18 cellular contexts compared by ENCODE assay signal in genomic region chr3:89606151-89606550, GRCh38.
A peak's percentile ranks its signal among the peaks of the same experiment; 100 is the strongest.
DNase-seq lines count a peak whose midpoint lies in the region; ATAC-seq and TF ChIP-seq lines count a peak whose summit lies in the region.
"Had no signal": no experiment of that assay in that cellular context is flagged by ENCODE, and none has a peak within 500 bp of the region (broad histone marks: within the 10 kb centered on the region; RNA-seq: fewer than 3 reads in every experiment).

No MANE protein-coding gene starts in this region.

- no peak overlapping the region for H3K9ac ChIP-seq in PC-3 (ENCODE audit: low read length)
- H3K9ac ChIP-seq in fibroblast of lung (ENCODE audit: insufficient read depth, low read length) = no peak overlapping the region

- H3K4me2 ChIP-seq in PC-3 (ENCODE audit: low read length) = no peak overlapping the region
- no peak overlapping the region for H3K4me2 ChIP-seq in fibroblast of lung (ENCODE audit: extremely low read depth, insufficient read depth, low read length)

- intact Hi-C loops in PC-3 (cut with micrococcal nuclease) = no loop called here

- CTCF ChIA-PET in PC-3 (lab: Charles Lee) = no interaction called here

- no peaks in the 10 kb centered on the region for H4K20me1 ChIP-seq in PC-3 (ENCODE audit: low read length)
- H4K20me1 ChIP-seq in fibroblast of lung (ENCODE audit: control insufficient read depth, extremely low read depth, insufficient read depth, low read length) = no peaks in the 10 kb centered on the region

- H3K36me3 ChIP-seq in PC-3 (ENCODE audit: low read depth, low read length) (no peaks in the 10 kb centered on the region), fibroblast of lung (ENCODE audit: control insufficient read depth, insufficient read depth, low read length) (no peaks in the 10 kb centered on the region)

- H3K9me2 ChIP-seq in PC-3 (replicated peaks; ENCODE audit: low read length) = no peaks in the 10 kb centered on the region

- BruUV-seq in PC-3 (replicated peaks; lab: Mats Ljungman, UMichigan) = no TSS peak

- no peak overlapping the region for H3K4me3 ChIP-seq in PC-3 (ENCODE audit: low read length)
- no peak overlapping the region for H3K4me3 ChIP-seq in fibroblast of lung (replicated peaks in 1 of 4; ENCODE audit: control extremely low read depth in 1 of 4, insufficient read depth in 1 of 4, low read depth in 3 of 4, low read length in 4 of 4)
- H3K4me3 ChIP-seq: SK-N-MC had no signal

- H3K9me3 ChIP-seq in PC-3 (ENCODE audit: low read length) (no peaks in the 10 kb centered on the region), fibroblast of lung (ENCODE audit: control insufficient read depth, insufficient read depth, low read depth, low read length) (no peaks in the 10 kb centered on the region)

- H3K79me2 ChIP-seq in PC-3 (ENCODE audit: low read length) (no peaks in the 10 kb centered on the region), fibroblast of lung (ENCODE audit: control insufficient read depth, insufficient read depth, low read length) (no peaks in the 10 kb centered on the region)

- no peaks in the 10 kb centered on the region for H3F3A ChIP-seq in PC-3 (ENCODE audit: low read length, unreplicated experiment)

- peaks cover 11% of the 10 kb centered on the region; the same call in 1 of the 2 replicates for H3K27me3 ChIP-seq in PC-3 (ENCODE audit: low read length)
- H3K27me3 ChIP-seq in fibroblast of lung (ENCODE audit: control insufficient read depth, insufficient read depth, low read length) = no peaks in the 10 kb centered on the region

- ATAC-seq in PC-3 (no peak; the same call in 1 of the 2 replicates), GM21423 (IDR thresholded peaks at IDR 0.05; ENCODE audit: unreplicated experiment) (no peak)

- peak; percentile 8 for DNase-seq in DMS53 (lab: John Stamatoyannopoulos, UW)
- no peak for DNase-seq in DMS53 treated with DMSO at 0.1 percent for 48 hours (lab: John Stamatoyannopoulos, UW; ENCODE audit: unreplicated experiment)
- DNase-seq in HS-27A (ENCODE audit: low read depth) = peak; percentile 3
- peak; percentile 39 for DNase-seq in PC-3
- DNase-seq in fibroblast of lung (ENCODE audit: low read depth in 2 of 2) = peak; percentile 3 to 6
- no peak for DNase-seq in putamen (ENCODE audit: low spot score)
- DNase-seq in SKM-1 (lab: John Stamatoyannopoulos, UW; ENCODE audit: unreplicated experiment) = no peak
- DNase-seq: COR-L47, DMS 273 treated with DMSO at 0.1 percent for 48 hours, GF-D8, Kasumi-1, NCI-H1417, NCI-H187 treated with DMSO at 0.1 percent for 48 hours, NCI-H446, SHP77 had no signal

- TF ChIP-seq CTCF in PC-3 (conservative IDR thresholded peaks at IDR 0.05; ENCODE audit: low read depth, low read length) (no peak), fibroblast of lung (conservative IDR thresholded peaks at IDR 0.05 in 1 of 2, IDR thresholded peaks at IDR 0.05 in 1 of 2; ENCODE audit: low read depth in 1 of 2, low read length in 2 of 2) (no peak)

- no peak overlapping the region for H3K27ac ChIP-seq in PC-3 (ENCODE audit: low read length)
- H3K27ac ChIP-seq in fibroblast of lung (ENCODE audit: insufficient read depth, low read length) = no peak overlapping the region
- H3K27ac ChIP-seq: 22Rv1, SK-N-MC had no signal

- POLR2A ChIA-PET in PC-3 (lab: Charles Lee; ENCODE audit: unreplicated experiment) = no interaction called here

- H2AFZ ChIP-seq in PC-3 (ENCODE audit: low read length) = no peak overlapping the region
- no peak overlapping the region for H2AFZ ChIP-seq in fibroblast of lung (ENCODE audit: low read length)

- H3K4me1 ChIP-seq in PC-3 (ENCODE audit: insufficient read depth, low read length) (0 out of 2 replicates have a peak, but pooled peaks cover 3% of the 10 kb centered on the region), fibroblast of lung (ENCODE audit: control insufficient read depth, extremely low read depth, insufficient read depth, low read length) (no peaks in the 10 kb centered on the region)

Comparison
In these comparisons a context has a peak if more than half of its experiments do, and no peak if none do; other contexts are left out.
1. DNase-seq: peak in DMS53 (single experiment), HS-27A (single experiment), PC-3 (single experiment) and fibroblast of lung (2 of 2); none in DMS53 treated with DMSO at 0.1 percent for 48 hours (single experiment), putamen (single experiment) and SKM-1 (single experiment).